8 cellular contexts compared by ENCODE assay signal in genomic region chr2:36357506-36358316, GRCh38. TPM values are rescaled to one million over a fixed set of nuclear protein-coding genes. Genes with fewer than 3 reads are reported as not detected.
DNase-seq lines count a peak whose midpoint lies in the region; ATAC-seq and TF ChIP-seq lines count a peak whose summit lies in the region.

No MANE protein-coding gene starts in this region.

- peak; percentile 15 to 43 for ATAC-seq in right cardiac atrium

- peak overlapping the region; percentile 88 for H3K4me3 ChIP-seq in H7 (ENCODE audit: insufficient read depth, low read depth, low read length)
- H3K4me3 ChIP-seq in adrenal gland, result peak overlapping the region in 2 of 4 donors; percentile 77 to 83
- peak overlapping the region; percentile 97 for H3K4me3 ChIP-seq in right cardiac atrium (ENCODE audit: low read length)

- intact Hi-C loops in adrenal gland (cut with DNase I) (loop anchor here (5.0 to 10.0 kb wide), 3 partner anchors 97 to 150 kb away; no protein-coding TSS in a partner anchor), right cardiac atrium (cut with DNase I) (loop anchor here in 3 of 4 donors (5.0 to 10.0 kb wide), 3 partner anchors 55 to 147 kb away; no protein-coding TSS in a partner anchor), posterior vena cava (cut with DNase I) (loop anchor here in 1 of 2 donors (10.0 kb wide), 1 partner anchor 97 kb away; no protein-coding TSS in a partner anchor)

- peak; percentile 59 for DNase-seq in H7
- DNase-seq in NCI-H2227 treated with DMSO at 0.1 percent for 48 hours (lab: John Stamatoyannopoulos, UW), result peak; percentile 28
- DNase-seq in adrenal gland, result peak in 6 of 7 donors; percentile 25 to 64 (median 48)
- peak; percentile 35 to 68 (median 67) for DNase-seq in right cardiac atrium
- peak; percentile 84 for DNase-seq in posterior vena cava (ENCODE audit: low spot score)
- DNase-seq in effector CD4-positive, alpha-beta T cell, result no peak
- DNase-seq in NCI-H1436 treated with DMSO at 0.1 percent for 48 hours (lab: John Stamatoyannopoulos, UW), result no peak

- H3K27me3 ChIP-seq in H7 (ENCODE audit: control insufficient read depth, insufficient read depth, low read length) (no peaks in the 10 kb centered on the region), adrenal gland (no peaks in the 10 kb centered on the region), right cardiac atrium (ENCODE audit: control insufficient read depth, insufficient read depth) (no peaks in the 10 kb centered on the region)

- peak in 1 of 2 donors; percentile 9 for TF ChIP-seq POLR2A in adrenal gland (IDR thresholded peaks at IDR 0.05)

- H3K4me1 ChIP-seq in adrenal gland (replicated peaks in 1 of 2), result peaks cover 3 to 19% of the 10 kb centered on the region in 2 donors
- H3K4me1 ChIP-seq in right cardiac atrium (ENCODE audit: control insufficient read depth, insufficient read depth, low read length), result peaks cover under 1% of the 10 kb centered on the region

- TF ChIP-seq CTCF in GM12872 (IDR thresholded peaks at IDR 0.05; ENCODE audit: insufficient read depth, low read depth, low read length), result peak; percentile 23; the same call in 1 of the 3 replicates
- peak; percentile 11 to 42 (median 32) for TF ChIP-seq CTCF in adrenal gland (IDR thresholded peaks at IDR 0.05)

- H3K9me3 ChIP-seq in adrenal gland (replicated peaks in 1 of 3), result no peaks in the 10 kb centered on the region
- no peaks in the 10 kb centered on the region for H3K9me3 ChIP-seq in right cardiac atrium (ENCODE audit: control insufficient read depth, low read length)

- 0 to 1% (median 0%) methylated on average over 7 to 24 of the region's 24 CpGs for WGBS in adrenal gland, 4 donors
- under 1% methylated on average over 24 of the region's 24 CpGs for WGBS in right cardiac atrium

- H3K27ac ChIP-seq in adrenal gland (peak overlapping the region in 4 of 5 donors; percentile 28 to 94 (median 84)), right cardiac atrium (ENCODE audit: low read length) (peak overlapping the region; percentile 55)

- H3K36me3 ChIP-seq in H7 (replicated peaks; ENCODE audit: control insufficient read depth, insufficient read depth, low read length) (no peaks in the 10 kb centered on the region; the same call in 1 of the 2 replicates), adrenal gland (replicated peaks in 1 of 2) (no peaks in the 10 kb centered on the region)

RNA-seq across cellular contexts. Expression of gene CRIM1, which starts 2.1 kb away (rescaled TPM):
- 19.0 and 21.4 TPM in 2 replicates for total RNA-seq in H7 (2014; rRNA removed; shearing (Covaris generic))
- total RNA-seq in adrenal gland (10 to 100 TPM; 19.1 to 66.3 (median 41.8) TPM), right cardiac atrium (10 to 100 TPM; 21.2 to 34.0 (median 29.3) TPM), posterior vena cava (100 to 1,000 TPM; 103 to 143 TPM)
- polyA plus RNA-seq in adrenal gland (10 to 100 TPM in 2 of 3 donors, 1 to 10 TPM in 1; 7.6 to 12.4 (median 10.8) TPM), right cardiac atrium (10.5 TPM)

Comparison
In these comparisons a context has a peak if more than half of its experiments do, and no peak if none do; other contexts are left out.
1. DNase-seq: peak in H7 (single experiment), NCI-H2227 treated with DMSO at 0.1 percent for 48 hours (single experiment), adrenal gland (6 of 7), right cardiac atrium (3 of 3) and posterior vena cava (single experiment); none in effector CD4-positive, alpha-beta T cell (single experiment) and NCI-H1436 treated with DMSO at 0.1 percent for 48 hours (single experiment).